8 cellular contexts compared by ENCODE assay signal in genomic region chr1:185263292-185263691, GRCh38.
"Had no signal": no experiment of that assay in that cellular context is flagged by ENCODE, and none has a peak within 500 bp of the region (broad histone marks: within the 10 kb centered on the region; RNA-seq: fewer than 3 reads in every experiment).

No MANE protein-coding gene starts in this region.

- FAIRE-seq: G401.6, GM12878, GM12891, GM12892, GM18507, GM19239 had no signal

- H3K4me3 ChIP-seq: GM12878 had no signal

- ATAC-seq: GM12878 had no signal

- DNase-seq: GDM1, GF-D8 had no signal
